12 cellular contexts compared by ENCODE assay signal in genomic region chr10:83886871-83887270, GRCh38.
"Had no signal": no experiment of that assay in that cellular context is flagged by ENCODE, and none has a peak within 500 bp of the region (broad histone marks: within the 10 kb centered on the region; RNA-seq: fewer than 3 reads in every experiment).

No MANE protein-coding gene starts in this region.

- H3K4me1 Mint-ChIP-seq: activated naive CD8-positive, alpha-beta T cell treated with anti-CD3 and anti-CD28 coated beads, Interleukin-2, amount 10 ng/mL, durations not matched to agents 7 days and 5 days; naive thymus-derived CD8-positive, alpha-beta T cell had no signal

- ATAC-seq: activated T-cell treated with anti-CD3 and anti-CD28 coated beads, Interleukin-2, amount 50 U/mL, for 72 hours; heart right ventricle; left lung; mucosa of descending colon; naive thymus-derived CD8-positive, alpha-beta T cell had no signal

- H3K9me3 Mint-ChIP-seq: activated CD4-positive, alpha-beta memory T cell treated with anti-CD3 and anti-CD28 coated beads for 36 hours; activated naive CD8-positive, alpha-beta T cell treated with anti-CD3 and anti-CD28 coated beads, Interleukin-2, amount 10 ng/mL, durations not matched to agents 7 days and 5 days; activated T-cell treated with anti-CD3 and anti-CD28 coated beads, Interleukin-2, amount 50 U/mL, for 72 hours had no signal

- H3K36me3 Mint-ChIP-seq: activated CD4-positive, alpha-beta memory T cell treated with anti-CD3 and anti-CD28 coated beads for 36 hours; activated naive CD8-positive, alpha-beta T cell treated with anti-CD3 and anti-CD28 coated beads, Interleukin-2, amount 10 ng/mL, durations not matched to agents 7 days and 5 days; naive thymus-derived CD8-positive, alpha-beta T cell had no signal

- H3K27ac Mint-ChIP-seq: activated CD4-positive, alpha-beta memory T cell treated with anti-CD3 and anti-CD28 coated beads for 36 hours; activated naive CD8-positive, alpha-beta T cell treated with anti-CD3 and anti-CD28 coated beads, Interleukin-2, amount 10 ng/mL, durations not matched to agents 7 days and 5 days; activated T-cell treated with anti-CD3 and anti-CD28 coated beads, Interleukin-2, amount 50 U/mL, for 72 hours had no signal

- DNase-seq: activated CD4-positive, alpha-beta memory T cell treated with anti-CD3 and anti-CD28 coated beads for 36 hours; activated CD4-positive, CD25-positive, alpha-beta regulatory T cell treated with anti-CD3 and anti-CD28 coated beads, Interleukin-2, amount 50 U/mL, for 72 hours; activated naive CD8-positive, alpha-beta T cell treated with anti-CD3 and anti-CD28 coated beads, Interleukin-2, amount 10 ng/mL, durations not matched to agents 7 days and 5 days; activated T-cell treated with anti-CD3 and anti-CD28 coated beads, Interleukin-2, amount 50 U/mL, for 72 hours; anterior cingulate cortex; heart right ventricle; left lung; mucosa of descending colon; naive thymus-derived CD8-positive, alpha-beta T cell; nucleus accumbens; small intestine; stomach had no signal

- H3K4me3 Mint-ChIP-seq: activated CD4-positive, alpha-beta memory T cell treated with anti-CD3 and anti-CD28 coated beads for 36 hours; activated naive CD8-positive, alpha-beta T cell treated with anti-CD3 and anti-CD28 coated beads, Interleukin-2, amount 10 ng/mL, durations not matched to agents 7 days and 5 days; activated T-cell treated with anti-CD3 and anti-CD28 coated beads, Interleukin-2, amount 50 U/mL, for 72 hours; naive thymus-derived CD8-positive, alpha-beta T cell had no signal
